ENCODE assay signal across 29 cellular contexts in the genomic region with DNA sequence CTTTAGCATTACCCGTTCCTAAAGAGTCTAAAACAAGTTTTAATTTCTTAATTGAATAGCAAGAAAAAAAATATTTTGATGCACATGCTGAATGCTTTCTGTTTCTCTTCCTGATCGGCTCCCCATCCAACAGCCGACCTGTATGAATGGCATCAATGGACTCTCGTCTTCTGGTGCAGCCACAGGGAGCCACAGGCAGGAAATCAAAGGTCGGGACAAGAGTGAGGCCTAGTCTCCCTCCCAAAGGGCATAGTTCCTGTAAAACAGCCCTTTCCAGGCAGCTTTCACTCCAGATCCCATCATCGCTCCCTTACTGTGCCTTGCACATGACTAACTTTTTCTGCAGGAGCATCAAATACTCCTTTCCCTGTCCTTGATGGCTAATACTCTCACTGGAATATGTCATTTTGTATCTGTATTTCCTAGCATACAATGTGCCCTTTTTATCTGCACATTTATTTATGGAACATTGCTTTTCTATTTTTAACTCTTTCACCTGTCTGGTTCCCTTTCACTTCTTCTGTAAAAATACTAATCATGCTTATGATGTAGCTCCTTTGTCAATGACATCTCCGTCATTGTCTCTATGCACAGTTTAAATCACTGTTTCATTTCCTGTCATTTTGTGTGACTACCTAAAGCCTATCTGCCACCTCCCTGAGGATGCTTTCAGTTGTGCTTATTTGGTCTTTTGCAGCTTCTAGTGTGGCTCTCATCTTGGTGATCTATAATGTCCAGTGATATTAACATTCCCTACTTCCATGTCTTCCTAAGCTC.
DNase-seq lines count a peak whose midpoint lies in the region; ATAC-seq, FAIRE-seq and TF ChIP-seq lines count a peak whose summit lies in the region.
"Had no signal": no experiment of that assay in that cellular context is flagged by ENCODE, and none has a peak within 500 bp of the region (broad histone marks: within the 10 kb centered on the region; RNA-seq: fewer than 3 reads in every experiment).

No MANE protein-coding gene starts in this region.

- no peak for FAIRE-seq in pancreas (lab: Jason Lieb, UNC)
- FAIRE-seq: A204.1, endometrium, urothelium cell line had no signal

- intact Hi-C loops in pancreas (cut with DNase I): no loop called here

- TF ChIP-seq CTCF in GM12865 (IDR thresholded peaks at IDR 0.05; ENCODE audit: insufficient read depth, low read depth, low read length, missing control alignments): no peak
- no peak for TF ChIP-seq CTCF in pancreas (IDR thresholded peaks at IDR 0.05)

- H3K27me3 ChIP-seq in mesendoderm (ENCODE audit: insufficient read depth, low read length, poor library complexity): no peaks in the 10 kb centered on the region
- no peaks in the 10 kb centered on the region for H3K27me3 ChIP-seq in pancreas
- H3K27me3 ChIP-seq: esophagus squamous epithelium, gastrocnemius medialis had no signal

- no peak overlapping the region for H3K4me3 ChIP-seq in GM12865 (ENCODE audit: low read depth, low read length)
- H3K4me3 ChIP-seq in mesendoderm (ENCODE audit: low read length): no peak overlapping the region
- no peak overlapping the region for H3K4me3 ChIP-seq in pancreas
- H3K4me3 ChIP-seq: esophagus squamous epithelium, gastrocnemius medialis, thoracic aorta had no signal

- no peaks in the 10 kb centered on the region for H3K36me3 ChIP-seq in mesendoderm (ENCODE audit: control insufficient read depth, insufficient read depth, low read length)
- no peaks in the 10 kb centered on the region for H3K36me3 ChIP-seq in pancreas
- H3K36me3 ChIP-seq: esophagus squamous epithelium, gastrocnemius medialis, thoracic aorta had no signal

- H3K4me1 ChIP-seq in mesendoderm (ENCODE audit: control insufficient read depth, low read depth, low read length): no peaks in the 10 kb centered on the region
- H3K4me1 ChIP-seq in pancreas: peaks cover 0 to 5% (median 4%) of the 10 kb centered on the region in 3 donors
- H3K4me1 ChIP-seq: esophagus squamous epithelium, gastrocnemius medialis had no signal

- H4K5ac ChIP-seq in mesendoderm (ENCODE audit: low read length): no peak overlapping the region

- WGBS in mesendoderm (ENCODE audit: extremely low coverage, insufficient coverage, low lambda C conversion rate): no CpG with 5 or more reads among the region's 7 CpGs
- WGBS in pancreas, 2 donors: 82 to 88% methylated on average over 7 of the region's 7 CpGs

- H3K4ac ChIP-seq in mesendoderm (ENCODE audit: low read depth, low read length): no peak overlapping the region

- H3K27ac ChIP-seq in mesendoderm (ENCODE audit: low read depth, low read length): no peak overlapping the region
- H3K27ac ChIP-seq in pancreas: no peak overlapping the region
- H3K27ac ChIP-seq: esophagus squamous epithelium, gastrocnemius medialis, thoracic aorta, VCaP had no signal

- H2BK15ac ChIP-seq in mesendoderm (replicated peaks; ENCODE audit: low read depth): no peak overlapping the region

- no peak overlapping the region for H3K9ac ChIP-seq in mesendoderm (ENCODE audit: low read length)

- DNase-seq in GM12865 (ENCODE audit: low read depth) (peak; percentile 58), mesendoderm (peak; percentile 2), C1 segment of cervical spinal cord (lab: John Stamatoyannopoulos, UW) (no peak), SKM-1 treated with dmso at 0.1 percent for 144 hours (lab: John Stamatoyannopoulos, UW; ENCODE audit: unreplicated experiment) (no peak), pancreas (no peak), NCI-H524 (lab: John Stamatoyannopoulos, UW) (no peak)
- DNase-seq: activated CD4-positive, alpha-beta T cell treated with anti-CD3 and anti-CD28 coated beads for 48 hours; activated CD8-positive, alpha-beta memory T cell treated with anti-CD3 and anti-CD28 coated beads for 24 hours; activated naive CD4-positive, alpha-beta T cell treated with Interleukin-2 at 50 U/mL for 16 hours; activated T-cell treated with anti-CD3 and anti-CD28 coated beads, Interleukin-2, amount 50 U/mL, for 24 hours; AML-193; CD4-positive, alpha-beta memory T cell; dermis blood vessel endothelial cell; esophagus squamous epithelium; gastrocnemius medialis; H7; immature natural killer cell; mesenchymal stem cell; NCI-H1694; NCI-H526 treated with DMSO at 0.1 percent for 48 hours; Right ventricle myocardium superior had no signal

- H4K8ac ChIP-seq in mesendoderm (ENCODE audit: low read depth, low read length): no peak overlapping the region

- H3K23ac ChIP-seq in mesendoderm (ENCODE audit: low read length): no peak overlapping the region

- no peak overlapping the region for H2BK120ac ChIP-seq in mesendoderm (ENCODE audit: low read depth, low read length)

- no peaks in the 10 kb centered on the region for H3K9me3 ChIP-seq in pancreas
- H3K9me3 ChIP-seq: esophagus squamous epithelium, gastrocnemius medialis, thoracic aorta had no signal

- peak; percentile 49 for ATAC-seq in GM19395 (IDR thresholded peaks at IDR 0.05; ENCODE audit: unreplicated experiment)
- peak; percentile 63 for ATAC-seq in HG02885 (IDR thresholded peaks at IDR 0.05; ENCODE audit: poor library complexity, unreplicated experiment)
- no peak for ATAC-seq in pancreas
- ATAC-seq: gastrocnemius medialis, left lobe of liver had no signal

- H3K79me2 ChIP-seq in mesendoderm (ENCODE audit: control insufficient read depth, insufficient read depth, low read length): no peaks in the 10 kb centered on the region

- H2AK5ac ChIP-seq in mesendoderm (ENCODE audit: low read length): no peak overlapping the region

- no peak overlapping the region for H3K18ac ChIP-seq in mesendoderm (ENCODE audit: low read length)

- H3K4me2 ChIP-seq in mesendoderm (ENCODE audit: low read length): no peak overlapping the region

- H3K56ac ChIP-seq in mesendoderm (ENCODE audit: low read length): no peak overlapping the region

- no peaks in the 10 kb centered on the region for H3K79me1 ChIP-seq in mesendoderm (ENCODE audit: low read length)

- no peak overlapping the region for H2BK5ac ChIP-seq in mesendoderm (ENCODE audit: low read length)

Comparison
In these comparisons a context has a peak if more than half of its experiments do, and no peak if none do; other contexts are left out.
1. DNase-seq: peak in GM12865 (single experiment) and mesendoderm (single experiment); none in C1 segment of cervical spinal cord (0 of 14), SKM-1 treated with dmso at 0.1 percent for 144 hours (single experiment), pancreas (0 of 6) and NCI-H524 (0 of 2).
2. ATAC-seq: peak in GM19395 (single experiment) and HG02885 (single experiment); none in pancreas (0 of 4).